ENCODE assay signal across 1 cellular context in genomic region chr7:100837099-100837836, GRCh38.
TF ChIP-seq lines count a peak whose summit lies in the region.

No MANE protein-coding gene starts in this region.

TF ChIP-seq in GM12878, 131 proteins besides CTCF, POLR2A, EP300 and RAD21 (continued from another document):
- no peak for TF ChIP-seq BCLAF1 (IDR thresholded peaks at IDR 0.05)
- TF ChIP-seq SREBF1 (IDR thresholded peaks at IDR 0.05; ENCODE audit: low read length) = no peak
- no peak for TF ChIP-seq BCL11A (IDR thresholded peaks at IDR 0.05; ENCODE audit: low read depth, low read length)
- TF ChIP-seq EED (IDR thresholded peaks at IDR 0.05; ENCODE audit: low read depth) = peak; percentile 47; the same call in 1 of the 2 replicates
- no peak for TF ChIP-seq NR2C2 (IDR thresholded peaks at IDR 0.05; ENCODE audit: borderline replicate concordance, control insufficient read depth, insufficient read length, low read depth)
- TF ChIP-seq MEF2B (IDR thresholded peaks at IDR 0.05; ENCODE audit: partially characterized antibody, poor library complexity, severe bottlenecking) = no peak
- TF ChIP-seq IKZF1 (conservative IDR thresholded peaks at IDR 0.05) = peak; percentile 88
- TF ChIP-seq SUZ12 (IDR thresholded peaks at IDR 0.05; ENCODE audit: unreplicated experiment) = no peak
- peak; percentile 31; the same call in 1 of the 2 replicates for TF ChIP-seq ZNF687 (IDR thresholded peaks at IDR 0.05)
- TF ChIP-seq CREM (IDR thresholded peaks at IDR 0.05; ENCODE audit: low read depth) = peak; percentile 47; the same call in 1 of the 2 replicates
- TF ChIP-seq POLR2AphosphoS5 (IDR thresholded peaks at IDR 0.05; ENCODE audit: low read length) = no peak
- no peak for TF ChIP-seq HDAC2 (IDR thresholded peaks at IDR 0.05)
- peak; percentile 99 for TF ChIP-seq YY1 (IDR thresholded peaks at IDR 0.05; ENCODE audit: low read depth, low read length)
- no peak for TF ChIP-seq WRNIP1 (IDR thresholded peaks at IDR 0.05; ENCODE audit: borderline replicate concordance, low read depth, low read length)
- no peak for TF ChIP-seq YBX1 (IDR thresholded peaks at IDR 0.05)
- TF ChIP-seq LARP7 (IDR thresholded peaks at IDR 0.05) = no peak
- 0 out of 2 replicates have a peak, but pooled peaks have one; percentile 28 for TF ChIP-seq NR2F1 (conservative IDR thresholded peaks at IDR 0.05)
- TF ChIP-seq EZH2 (IDR thresholded peaks at IDR 0.05; ENCODE audit: borderline replicate concordance, control insufficient read depth, low read depth, low read length) = no peak
- peak; percentile 81 to 89 for TF ChIP-seq BHLHE40 (IDR thresholded peaks at IDR 0.05; ENCODE audit: borderline replicate concordance in 1 of 2, low read depth in 2 of 2, low read length in 1 of 2)
- TF ChIP-seq TCF3 (IDR thresholded peaks at IDR 0.05; ENCODE audit: borderline replicate concordance, insufficient read depth, low read depth, low read length) = no peak
- TF ChIP-seq POU2F2 (IDR thresholded peaks at IDR 0.05; ENCODE audit: borderline replicate concordance, low read depth, low read length) = no peak
- peak in 1 of 2 experiments; percentile 28; a peak in 1 of 3 replicates for TF ChIP-seq EGR1 (IDR thresholded peaks at IDR 0.05; ENCODE audit: borderline replicate concordance in 1 of 2, low read depth in 2 of 2, low read length in 2 of 2)
- TF ChIP-seq ATF7 (IDR thresholded peaks at IDR 0.05; ENCODE audit: low read depth) = no peak
- no peak for TF ChIP-seq SREBF2 (IDR thresholded peaks at IDR 0.05; ENCODE audit: low read length)
- no peak for TF ChIP-seq JUND (IDR thresholded peaks at IDR 0.05; ENCODE audit: low read depth, low read length)
- no peak for TF ChIP-seq RFX5 (IDR thresholded peaks at IDR 0.05; ENCODE audit: low read depth, low read length)
- TF ChIP-seq SKIL (IDR thresholded peaks at IDR 0.05; ENCODE audit: low read depth, poor library complexity, severe bottlenecking) = no peak
- TF ChIP-seq KLF5 (IDR thresholded peaks at IDR 0.05; ENCODE audit: partially characterized antibody) = no peak
- no peak for TF ChIP-seq STAT1 (conservative IDR thresholded peaks at IDR 0.05)
- no peak; the same call in 1 of the 2 replicates for TF ChIP-seq TAF1 (IDR thresholded peaks at IDR 0.05; ENCODE audit: borderline replicate concordance, low read depth, low read length)
- no peak for TF ChIP-seq BCL3 (IDR thresholded peaks at IDR 0.05; ENCODE audit: borderline replicate concordance, insufficient read depth, low read depth, low read length, poor library complexity, severe bottlenecking)
- no peak for TF ChIP-seq NFXL1 (IDR thresholded peaks at IDR 0.05; ENCODE audit: borderline replicate concordance)
- TF ChIP-seq NRF1 (conservative IDR thresholded peaks at IDR 0.05; ENCODE audit: low read depth, low read length) = no peak
- TF ChIP-seq E2F4 (IDR thresholded peaks at IDR 0.05; ENCODE audit: low read depth, low read length) = no peak
